In genomic region chr20:62368303-62368628, GRCh38 we compare ENCODE assay signal across 1 cellular context.
TF ChIP-seq lines count a peak whose summit lies in the region.

No MANE protein-coding gene starts in this region.

TF ChIP-seq in HepG2, 621 proteins besides CTCF, POLR2A, EP300 and RAD21 (continued from another document and continues in another):
- TF ChIP-seq ZNF329 (CRISPR knock-in tag; IDR thresholded peaks at IDR 0.05; ENCODE audit: low read depth): no peak
- TF ChIP-seq ZBTB37 (CRISPR knock-in tag; IDR thresholded peaks at IDR 0.05): no peak
- peak; percentile 22; the same call in 1 of the 2 replicates for TF ChIP-seq ZBTB34 (CRISPR knock-in tag; IDR thresholded peaks at IDR 0.05)
- no peak for TF ChIP-seq EED (CRISPR knock-in tag; IDR thresholded peaks at IDR 0.05)
- no peak for TF ChIP-seq ZBTB49 (CRISPR knock-in tag; IDR thresholded peaks at IDR 0.05; ENCODE audit: borderline replicate concordance)
- no peak for TF ChIP-seq KLF16 (CRISPR knock-in tag; IDR thresholded peaks at IDR 0.05)
- TF ChIP-seq ZNF446 (CRISPR knock-in tag; IDR thresholded peaks at IDR 0.05): no peak
- no peak for TF ChIP-seq TOE1 (CRISPR knock-in tag; IDR thresholded peaks at IDR 0.05)
- no peak for TF ChIP-seq SYNCRIP (IDR thresholded peaks at IDR 0.05; ENCODE audit: insufficient read depth, low read depth, low read length)
- no peak for TF ChIP-seq ZFP41 (CRISPR knock-in tag; IDR thresholded peaks at IDR 0.05; ENCODE audit: borderline replicate concordance)
- TF ChIP-seq ZNF746 (CRISPR knock-in tag; IDR thresholded peaks at IDR 0.05): no peak
- TF ChIP-seq MAFF (IDR thresholded peaks at IDR 0.05; ENCODE audit: low read depth, low read length): no peak
- no peak for TF ChIP-seq CAMTA2 (CRISPR knock-in tag; IDR thresholded peaks at IDR 0.05; ENCODE audit: borderline replicate concordance)
- no peak for TF ChIP-seq ZNF816 (CRISPR knock-in tag; IDR thresholded peaks at IDR 0.05; ENCODE audit: borderline replicate concordance)
- TF ChIP-seq ATF7-NPFF (CRISPR knock-in tag; IDR thresholded peaks at IDR 0.05; ENCODE audit: low read depth): no peak
- no peak for TF ChIP-seq IRX3 (CRISPR knock-in tag; IDR thresholded peaks at IDR 0.05; ENCODE audit: borderline replicate concordance, low read depth)
- TF ChIP-seq HNF1B (CRISPR knock-in tag; IDR thresholded peaks at IDR 0.05): no peak
- no peak for TF ChIP-seq NFIB (CRISPR knock-in tag; IDR thresholded peaks at IDR 0.05; ENCODE audit: borderline replicate concordance)
- TF ChIP-seq NFYB (CRISPR knock-in tag; IDR thresholded peaks at IDR 0.05): no peak
- no peak for TF ChIP-seq HES4 (CRISPR knock-in tag; IDR thresholded peaks at IDR 0.05; ENCODE audit: borderline replicate concordance)
- 0 out of 2 replicates have a peak, but pooled peaks have one; percentile 47 for TF ChIP-seq ZNF326 (CRISPR knock-in tag; IDR thresholded peaks at IDR 0.05; ENCODE audit: borderline replicate concordance)
- TF ChIP-seq ZNF468 (CRISPR knock-in tag; IDR thresholded peaks at IDR 0.05): peak; percentile 4; the same call in 1 of the 2 replicates
- no peak for TF ChIP-seq TIGD3 (CRISPR knock-in tag; IDR thresholded peaks at IDR 0.05; ENCODE audit: borderline replicate concordance)
- no peak for TF ChIP-seq SP4 (CRISPR knock-in tag; IDR thresholded peaks at IDR 0.05)
- TF ChIP-seq CERS6 (CRISPR knock-in tag; IDR thresholded peaks at IDR 0.05): no peak
- TF ChIP-seq ZNF879 (CRISPR knock-in tag; IDR thresholded peaks at IDR 0.05): no peak
- peak; percentile 14; the same call in 1 of the 2 replicates for TF ChIP-seq YEATS2 (CRISPR knock-in tag; IDR thresholded peaks at IDR 0.05; ENCODE audit: borderline replicate concordance)
- TF ChIP-seq TSC22D2 (CRISPR knock-in tag; IDR thresholded peaks at IDR 0.05; ENCODE audit: borderline replicate concordance): 0 out of 2 replicates have a peak, but pooled peaks have one; percentile 0
- TF ChIP-seq PLRG1 (conservative IDR thresholded peaks at IDR 0.05): no peak
- TF ChIP-seq NFAT5 (CRISPR knock-in tag; IDR thresholded peaks at IDR 0.05): no peak
- no peak for TF ChIP-seq BORCS8-MEF2B (CRISPR knock-in tag; IDR thresholded peaks at IDR 0.05)
- peak; percentile 13; the same call in 1 of the 2 replicates for TF ChIP-seq PHF8 (CRISPR knock-in tag; IDR thresholded peaks at IDR 0.05)
- TF ChIP-seq DZIP1 (CRISPR knock-in tag; IDR thresholded peaks at IDR 0.05): peak; percentile 10; the same call in 1 of the 2 replicates
